8 cellular contexts compared by ENCODE assay signal in genomic region chr1:54487571-54488050, GRCh38.
DNase-seq lines count a peak whose midpoint lies in the region; ATAC-seq, FAIRE-seq and TF ChIP-seq lines count a peak whose summit lies in the region.

No MANE protein-coding gene starts in this region.

- no peak for ATAC-seq in HG03439 (IDR thresholded peaks at IDR 0.05; ENCODE audit: unreplicated experiment)

- H3K27me3 ChIP-seq in GM06990 (replicated peaks; ENCODE audit: control insufficient read depth, insufficient read depth, low read length) (no peaks in the 10 kb centered on the region; the same call in 1 of the 2 replicates), colonic mucosa (no peaks in the 10 kb centered on the region), mucosa of rectum (ENCODE audit: control insufficient read depth in 2 of 2, insufficient read depth in 2 of 2, low read length in 2 of 2) (no peaks in the 10 kb centered on the region)

- no peak for TF ChIP-seq POLR2A in GM12891 (IDR thresholded peaks at IDR 0.05; ENCODE audit: low read depth, low read length)

- DNase-seq in GM06990 (ENCODE audit: extremely low read depth, insufficient read length) (no peak), NCI-H2227 (lab: John Stamatoyannopoulos, UW; ENCODE audit: unreplicated experiment) (peak; percentile 55), colonic mucosa (peak; percentile 40), RCC 7860 (ENCODE audit: low spot score) (no peak), NCI-H128 (lab: John Stamatoyannopoulos, UW; ENCODE audit: unreplicated experiment) (no peak), GM12891 (ENCODE audit: insufficient read length, low spot score) (no peak)

- H3K36me3 ChIP-seq in GM06990 (ENCODE audit: control insufficient read depth, insufficient read depth, low read length) (no peaks in the 10 kb centered on the region), colonic mucosa (no peaks in the 10 kb centered on the region), mucosa of rectum (ENCODE audit: control insufficient read depth in 2 of 2, insufficient read depth in 2 of 2, low read length in 2 of 2) (no peaks in the 10 kb centered on the region)

- peak overlapping the region; percentile 60 for H3K4me3 ChIP-seq in GM06990 (replicated peaks; ENCODE audit: low read depth, low read length)
- peak overlapping the region; percentile 61 for H3K4me3 ChIP-seq in colonic mucosa
- peak overlapping the region; percentile 21 to 68 for H3K4me3 ChIP-seq in mucosa of rectum (ENCODE audit: low read length in 2 of 2)

- TF ChIP-seq CTCF in GM06990 (IDR thresholded peaks at IDR 0.05; ENCODE audit: insufficient read depth, low read length, poor library complexity, severe bottlenecking) (no peak), colonic mucosa (IDR thresholded peaks at IDR 0.05) (no peak)

- H3K9ac ChIP-seq in colonic mucosa (ENCODE audit: low read depth in 2 of 2, low read length in 2 of 2) (peak overlapping the region; percentile 61 to 81), mucosa of rectum (ENCODE audit: low read depth in 1 of 2, low read length in 2 of 2) (peak overlapping the region; percentile 38 to 46)

- FAIRE-seq in RCC 7860 (lab: Jason Lieb, UNC), result no peak
- FAIRE-seq in GM12891 (lab: Jason Lieb, UNC), result no peak

- intact Hi-C loops in colonic mucosa (cut with DNase I), result loop anchor here (1.0 to 5.0 kb wide), 3 partner anchors 80 to 420 kb away; no protein-coding TSS in a partner anchor

- H3K27ac ChIP-seq in colonic mucosa (peak overlapping the region; percentile 86), mucosa of rectum (ENCODE audit: low read depth in 2 of 2, low read length in 2 of 2) (peak overlapping the region; percentile 63 to 74)

- H3K4me1 ChIP-seq in colonic mucosa (peaks cover 5% of the 10 kb centered on the region), mucosa of rectum (ENCODE audit: control insufficient read depth in 2 of 2, insufficient read depth in 2 of 2, low read length in 2 of 2) (peaks cover 26 to 27% of the 10 kb centered on the region in 2 donors)

- H3K9me3 ChIP-seq in colonic mucosa (no peaks in the 10 kb centered on the region), mucosa of rectum (ENCODE audit: control insufficient read depth in 2 of 2, low read length in 2 of 2) (no peaks in the 10 kb centered on the region)

TF ChIP-seq in GM12891, 5 proteins besides CTCF, POLR2A, EP300 and RAD21:
- no peak for TF ChIP-seq SPI1 (IDR thresholded peaks at IDR 0.05; ENCODE audit: low read depth, low read length)
- TF ChIP-seq TAF1 (IDR thresholded peaks at IDR 0.05; ENCODE audit: low read depth, low read length), result no peak
- no peak for TF ChIP-seq POLR2AphosphoS5 (IDR thresholded peaks at IDR 0.05; ENCODE audit: low read depth, low read length)
- no peak for TF ChIP-seq PAX5 (IDR thresholded peaks at IDR 0.05; ENCODE audit: insufficient read depth, low read length, severe bottlenecking)
- no peak for TF ChIP-seq POU2F2 (IDR thresholded peaks at IDR 0.05; ENCODE audit: low read depth, low read length)

Comparison
In these comparisons a context has a peak if more than half of its experiments do, and no peak if none do; other contexts are left out.
1. DNase-seq: peak in NCI-H2227 (single experiment) and colonic mucosa (single experiment); none in GM06990 (single experiment), RCC 7860 (single experiment), NCI-H128 (single experiment) and GM12891 (single experiment).
2. Peak in every context shown above with its lines, with median percentiles within 50 percentile points of each other: H3K4me3 ChIP-seq.